2 cellular contexts compared by ENCODE assay signal in the genomic region with DNA sequence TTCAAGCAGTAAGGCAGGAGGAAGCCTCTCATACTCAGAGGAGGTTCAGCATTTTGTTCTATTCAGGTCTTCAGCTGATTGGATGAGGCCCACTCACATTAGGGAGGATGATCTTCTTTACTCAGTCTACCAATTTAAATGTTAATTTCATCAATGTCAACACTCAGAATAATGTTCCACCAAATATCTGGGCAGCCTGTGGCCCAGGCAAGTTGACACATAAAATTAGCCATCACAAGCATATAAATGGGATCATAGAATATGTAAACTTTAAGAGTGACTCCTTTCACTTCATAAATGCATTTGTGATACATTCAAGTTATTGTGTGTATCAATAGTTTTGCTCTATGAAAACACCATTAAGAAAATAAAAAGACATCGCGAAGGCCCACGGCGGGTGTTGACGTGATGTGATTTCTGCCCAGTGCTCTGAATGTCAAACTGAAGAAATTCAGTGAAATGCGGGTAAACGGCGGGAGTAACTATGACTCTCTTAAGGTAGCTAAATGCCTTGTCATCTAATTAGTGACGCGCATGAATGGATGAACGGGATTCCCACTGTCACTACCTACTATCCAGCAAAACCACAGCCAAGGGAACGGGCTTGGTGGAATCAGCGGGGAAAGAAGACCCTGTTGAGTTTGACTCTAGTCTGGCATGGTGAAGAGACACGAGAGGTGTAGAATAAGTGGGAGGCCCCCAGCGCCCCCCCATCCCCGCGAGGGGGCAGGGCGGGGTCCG.
TF ChIP-seq lines count a peak whose summit lies in the region.

No MANE protein-coding gene starts in this region.

TF ChIP-seq in WTC11, 78 proteins besides CTCF, POLR2A, EP300 and RAD21 (continued from another document):
- TF ChIP-seq SP1 (CRISPR knock-in tag; conservative IDR thresholded peaks at IDR 0.05) = no peak
TF ChIP-seq in WTC11: peak in this region for 1.

TF ChIP-seq in SK-N-SH, 30 proteins besides CTCF, POLR2A, EP300 and RAD21 (continued from another document):
- no peak for TF ChIP-seq MAX (IDR thresholded peaks at IDR 0.05; ENCODE audit: low read depth)
- TF ChIP-seq RFX5 (IDR thresholded peaks at IDR 0.05; ENCODE audit: low read length) = no peak
- TF ChIP-seq TEAD4 (IDR thresholded peaks at IDR 0.05; ENCODE audit: borderline replicate concordance, insufficient read depth) = no peak
- no peak for TF ChIP-seq YY1 (IDR thresholded peaks at IDR 0.05; ENCODE audit: low read depth)
- TF ChIP-seq ELF1 (IDR thresholded peaks at IDR 0.05) = no peak
- no peak for TF ChIP-seq JUND (IDR thresholded peaks at IDR 0.05)
- no peak for TF ChIP-seq EZH2phosphoT487 (IDR thresholded peaks at IDR 0.05; ENCODE audit: borderline replicate concordance, low read depth)
